1 cellular context compared by ENCODE assay signal in the genomic region with DNA sequence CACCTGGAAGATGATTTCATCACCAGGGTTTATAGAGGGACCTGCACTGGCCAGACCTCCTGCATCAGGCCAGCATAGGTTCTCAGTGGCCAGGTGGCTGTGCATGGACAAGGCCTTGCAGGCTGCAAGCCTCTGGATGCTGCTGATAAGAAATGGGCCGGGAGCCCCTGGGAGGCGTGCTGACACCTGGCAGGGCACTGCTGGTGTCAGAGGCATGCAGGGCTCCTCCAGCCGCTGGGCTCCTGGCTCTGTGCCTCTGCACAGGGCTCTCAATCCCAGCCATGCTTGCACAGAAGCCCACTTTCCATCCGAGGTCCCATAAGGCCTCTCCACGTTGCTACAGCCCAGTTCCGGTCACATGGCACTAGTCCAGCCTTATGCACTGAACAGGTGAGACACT.
TF ChIP-seq lines count a peak whose summit lies in the region.

No MANE protein-coding gene starts in this region.

TF ChIP-seq in IMR-90, 13 proteins besides CTCF, POLR2A, EP300 and RAD21 (continued from another document):
- no peak for TF ChIP-seq CHD1 (IDR thresholded peaks at IDR 0.05; ENCODE audit: low read depth, low read length)
